ENCODE assay signal across 20 cellular contexts in the genomic region with DNA sequence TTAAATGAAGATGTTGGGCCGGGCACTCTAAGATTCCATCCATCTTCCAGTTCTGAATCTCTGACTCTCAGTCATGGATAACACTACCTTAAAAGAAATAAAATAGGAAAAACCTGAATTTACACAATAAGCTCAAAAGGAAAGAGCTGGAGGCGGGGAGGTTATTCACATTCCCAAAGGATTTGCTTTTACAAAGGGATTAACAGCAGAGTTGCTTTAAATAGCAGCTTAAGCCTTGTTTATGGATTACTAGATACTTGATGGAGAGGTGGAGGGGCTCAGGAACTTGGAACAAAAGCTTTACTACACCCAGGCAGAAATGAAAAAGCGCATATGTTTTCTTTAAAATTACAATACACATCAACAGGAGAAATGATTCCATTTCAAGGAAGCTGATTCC.
A peak's percentile ranks its signal among the peaks of the same experiment; 100 is the strongest.
DNase-seq lines count a peak whose midpoint lies in the region; ATAC-seq and TF ChIP-seq lines count a peak whose summit lies in the region.
"Had no signal": no experiment of that assay in that cellular context is flagged by ENCODE, and none has a peak within 500 bp of the region (broad histone marks: within the 10 kb centered on the region; RNA-seq: fewer than 3 reads in every experiment).

No MANE protein-coding gene starts in this region.

- peaks cover 65% of the 10 kb centered on the region for H3K4me1 ChIP-seq in iPS-20b (ENCODE audit: insufficient read depth, low read length)
- H3K4me1 ChIP-seq in PC-3 (ENCODE audit: insufficient read depth, low read length) = no peaks in the 10 kb centered on the region
- H3K4me1 ChIP-seq: SJCRH30 had no signal

- TF ChIP-seq CTCF in brain (conservative IDR thresholded peaks at IDR 0.05) (no peak), PC-3 (conservative IDR thresholded peaks at IDR 0.05; ENCODE audit: low read depth, low read length) (no peak)

- no peaks in the 10 kb centered on the region for H3K79me2 ChIP-seq in PC-3 (ENCODE audit: low read length)

- peak overlapping the region in 2 of 5 experiments; percentile 2 to 37 for H3K4me3 Mint-ChIP-seq in brain
- no peak overlapping the region for H3K4me3 Mint-ChIP-seq in T-helper 2 cell treated with Interferon-gamma antibody and Interleukin-4, amounts not matched to agents 5 μg/mL and 100 μg/mL, for 36 hours
- H3K4me3 Mint-ChIP-seq: CD8-positive, alpha-beta memory T cell; HFFc6 had no signal

- no peaks in the 10 kb centered on the region for H3K9me3 ChIP-seq in iPS-20b (ENCODE audit: insufficient read depth, low read depth, low read length)
- H3K9me3 ChIP-seq in PC-3 (ENCODE audit: low read length) = no peaks in the 10 kb centered on the region
- H3K9me3 ChIP-seq: MG63, SJCRH30 had no signal

- peaks cover 87% of the 10 kb centered on the region for H3K4me1 Mint-ChIP-seq in brain
- H3K4me1 Mint-ChIP-seq in T-helper 2 cell treated with Interferon-gamma antibody and Interleukin-4, amounts not matched to agents 5 μg/mL and 100 μg/mL, for 36 hours (ENCODE audit: low read depth) = peaks cover 27% of the 10 kb centered on the region

- H3K27ac ChIP-seq in iPS-20b (ENCODE audit: low read length) (peak overlapping the region; percentile 31), PC-3 (ENCODE audit: low read length) (no peak overlapping the region)
- H3K27ac ChIP-seq: SJCRH30 had no signal

- H3K27ac Mint-ChIP-seq in brain = peak overlapping the region in 3 of 5 experiments; percentile 45 to 86 (median 72)
- H3K27ac Mint-ChIP-seq in T-helper 2 cell treated with Interferon-gamma antibody and Interleukin-4, amounts not matched to agents 5 μg/mL and 100 μg/mL, for 36 hours = no peak overlapping the region
- H3K27ac Mint-ChIP-seq: HFFc6 had no signal

- POLR2A ChIA-PET in PC-3 (lab: Charles Lee; ENCODE audit: unreplicated experiment) = no interaction called here

- no peaks in the 10 kb centered on the region for H3K9me2 ChIP-seq in PC-3 (replicated peaks; ENCODE audit: low read length)

- intact Hi-C loops in PC-3 (cut with micrococcal nuclease) = no loop called here

- H3K9ac ChIP-seq in iPS-20b (ENCODE audit: low read depth, low read length) (peak overlapping the region; percentile 38; the same call in 1 of the 2 replicates), PC-3 (ENCODE audit: low read length) (no peak overlapping the region)

- H3K27me3 Mint-ChIP-seq in brain = peaks cover 12% of the 10 kb centered on the region
- H3K27me3 Mint-ChIP-seq in T-helper 2 cell treated with Interferon-gamma antibody and Interleukin-4, amounts not matched to agents 5 μg/mL and 100 μg/mL, for 36 hours (ENCODE audit: low read depth) = no peaks in the 10 kb centered on the region
- H3K27me3 Mint-ChIP-seq: CD8-positive, alpha-beta memory T cell had no signal

- H3K36me3 ChIP-seq in iPS-20b (ENCODE audit: insufficient read depth, low read depth, low read length) (no peaks in the 10 kb centered on the region), PC-3 (ENCODE audit: low read depth, low read length) (no peaks in the 10 kb centered on the region)
- H3K36me3 ChIP-seq: MG63, SJCRH30 had no signal

- BruUV-seq in PC-3 (replicated peaks; lab: Mats Ljungman, UMichigan) = no TSS peak

- no peak overlapping the region for H3K4me2 ChIP-seq in PC-3 (ENCODE audit: low read length)

- no peak overlapping the region for H2AFZ ChIP-seq in PC-3 (ENCODE audit: low read length)

- no peaks in the 10 kb centered on the region for H3K9me3 Mint-ChIP-seq in brain
- H3K9me3 Mint-ChIP-seq in T-helper 2 cell treated with Interferon-gamma antibody and Interleukin-4, amounts not matched to agents 5 μg/mL and 100 μg/mL, for 36 hours = no peaks in the 10 kb centered on the region
- H3K9me3 Mint-ChIP-seq: HFFc6 had no signal

- CTCF ChIA-PET in PC-3 (lab: Charles Lee) = no interaction called here

- no peaks in the 10 kb centered on the region for H3K36me3 Mint-ChIP-seq in brain
- H3K36me3 Mint-ChIP-seq in T-helper 2 cell treated with Interferon-gamma antibody and Interleukin-4, amounts not matched to agents 5 μg/mL and 100 μg/mL, for 36 hours (ENCODE audit: low read depth) = peaks cover 10% of the 10 kb centered on the region

- H3F3A ChIP-seq in PC-3 (ENCODE audit: low read length, unreplicated experiment) = no peaks in the 10 kb centered on the region

- no peaks in the 10 kb centered on the region for H4K20me1 ChIP-seq in PC-3 (ENCODE audit: low read length)

- H3K4me3 ChIP-seq in iPS-20b (ENCODE audit: low read length) (peak overlapping the region; percentile 42; the same call in 1 of the 2 replicates), PC-3 (ENCODE audit: low read length) (no peak overlapping the region)
- H3K4me3 ChIP-seq: MG63, SJCRH30 had no signal

- DNase-seq in NCI-H524 (lab: John Stamatoyannopoulos, UW) (peak; percentile 66 to 84), cerebellar cortex (ENCODE audit: low spot score) (no peak), PC-3 (no peak), NCI-H1105 (lab: John Stamatoyannopoulos, UW) (no peak)
- DNase-seq in T-helper 2 cell treated with Interferon-gamma antibody and Interleukin-4, amounts not matched to agents 5 μg/mL and 100 μg/mL, for 36 hours (ENCODE audit: low spot score) = no peak
- DNase-seq: ACHN; C1 segment of cervical spinal cord; CD8-positive, alpha-beta memory T cell; DMS79; GOT3; HFFc6; IMR-90; MG63; NCI-H1048; NCI-H146; NCI-H2081; NCI-H774; SJCRH30 had no signal

- no peak for ATAC-seq in PC-3

- H3K27me3 ChIP-seq in iPS-20b (ENCODE audit: insufficient read depth, low read length) (no peaks in the 10 kb centered on the region), PC-3 (ENCODE audit: low read length) (no peaks in the 10 kb centered on the region)
- H3K27me3 ChIP-seq: MG63, SJCRH30 had no signal

Comparison
In these comparisons a context has a peak if more than half of its experiments do, and no peak if none do; other contexts are left out.
1. DNase-seq: peak in NCI-H524 (2 of 2); none in cerebellar cortex (single experiment), PC-3 (single experiment), T-helper 2 cell treated with Interferon-gamma antibody and Interleukin-4, amounts not matched to agents 5 μg/mL and 100 μg/mL, for 36 hours (single experiment) and NCI-H1105 (single experiment).